In genomic region chr3:99509224-99509623, GRCh38 we compare ENCODE assay signal across 20 cellular contexts.
DNase-seq lines count a peak whose midpoint lies in the region; ATAC-seq and TF ChIP-seq lines count a peak whose summit lies in the region.
"Had no signal": no experiment of that assay in that cellular context is flagged by ENCODE, and none has a peak within 500 bp of the region (broad histone marks: within the 10 kb centered on the region; RNA-seq: fewer than 3 reads in every experiment).

No MANE protein-coding gene starts in this region.

- H3K36me3 ChIP-seq in SJSA1: no peaks in the 10 kb centered on the region
- no peaks in the 10 kb centered on the region for H3K36me3 ChIP-seq in adrenal gland (replicated peaks in 1 of 2)

- ATAC-seq in left ventricle myocardium superior (peak; percentile 27), HG03457 (IDR thresholded peaks at IDR 0.05; ENCODE audit: unreplicated experiment) (no peak), HG03571 (IDR thresholded peaks at IDR 0.05; ENCODE audit: unreplicated experiment) (no peak)
- ATAC-seq: K562, sciatic nerve had no signal

- 69 to 73% (median 71%) methylated on average over 5 of the region's 5 CpGs for WGBS in adrenal gland, 4 donors

- no peak overlapping the region for H3K4me3 ChIP-seq in SJSA1
- no peak overlapping the region for H3K4me3 ChIP-seq in fibroblast of the aortic adventitia (ENCODE audit: low read depth, low read length)
- H3K4me3 ChIP-seq in adrenal gland: no peak overlapping the region
- H3K4me3 ChIP-seq: K562 had no signal

- H3K4me1 ChIP-seq in SJSA1 (replicated peaks) (peaks cover 39% of the 10 kb centered on the region), adrenal gland (replicated peaks in 1 of 2) (no peaks in the 10 kb centered on the region)

- H3K27ac ChIP-seq in SJSA1: peak overlapping the region; percentile 67
- H3K27ac ChIP-seq in adrenal gland: no peak overlapping the region

- TF ChIP-seq CTCF in fibroblast of the aortic adventitia (IDR thresholded peaks at IDR 0.05; ENCODE audit: insufficient read depth, low read length) (no peak), adrenal gland (IDR thresholded peaks at IDR 0.05) (no peak)

- H3K9me3 ChIP-seq in SJSA1 (replicated peaks) (no peaks in the 10 kb centered on the region), adrenal gland (replicated peaks in 1 of 3) (no peaks in the 10 kb centered on the region)

- intact Hi-C loops in left ventricle myocardium superior (cut with micrococcal nuclease): loop anchor here (10.0 kb wide), 1 partner anchor 246 kb away; no protein-coding TSS in a partner anchor
- intact Hi-C loops in cardiac septum (cut with DNase I): loop anchor here (10.0 kb wide), 2 partner anchors 126 to 1684 kb away; partner anchors contain the start of genes COL8A1 and CRYBG3
- intact Hi-C loops in adrenal gland (cut with DNase I): loop anchor here in 1 of 2 donors (10.0 kb wide), 1 partner anchor 176 kb away; no protein-coding TSS in a partner anchor

- no peak for TF ChIP-seq POLR2A in adrenal gland (IDR thresholded peaks at IDR 0.05)

- DNase-seq in left ventricle myocardium superior (no peak), cardiac septum (ENCODE audit: low spot score) (no peak), SJSA1 (ENCODE audit: low read depth in 1 of 2, low spot score in 2 of 2) (peak; percentile 75 to 84), fibroblast of the aortic adventitia (ENCODE audit: low read depth) (peak; percentile 79), NCI-H2196 treated with DMSO at 0.1 percent for 48 hours (lab: John Stamatoyannopoulos, UW; ENCODE audit: unreplicated experiment) (no peak), adrenal gland (no peak)
- DNase-seq: activated CD4-positive, alpha-beta T cell treated with anti-CD3 and anti-CD28 coated beads for 48 hours; activated naive CD8-positive, alpha-beta T cell treated with anti-CD3 and anti-CD28 coated beads, Interleukin-2, amount 10 ng/mL, durations not matched to agents 7 days and 5 days; activated T-cell treated with anti-CD3 and anti-CD28 coated beads for 4 hours; COR-L47; GDM1; NCI-H1105; NCI-H2171; NK-92 treated with Interleukin-12 subunit alpha and Interleukin-12 subunit beta, amount 100 ng/mL, for 24 hours; stimulated activated CD4-positive, alpha-beta T cell treated with anti-CD3 and anti-CD28 coated beads, Interleukin-4, amount 100 ng/mL, for 1 hour; stimulated activated CD8-positive, alpha-beta memory T cell treated with anti-CD3 and anti-CD28 coated beads, Interleukin-4, amount 100 ng/mL, for 48 hours had no signal

- H3K27me3 ChIP-seq in SJSA1 (replicated peaks) (no peaks in the 10 kb centered on the region), adrenal gland (no peaks in the 10 kb centered on the region)

Comparison
In these comparisons a context has a peak if more than half of its experiments do, and no peak if none do; other contexts are left out.
1. DNase-seq: peak in SJSA1 (2 of 2) and fibroblast of the aortic adventitia (single experiment); none in left ventricle myocardium superior (single experiment), cardiac septum (single experiment), NCI-H2196 treated with DMSO at 0.1 percent for 48 hours (single experiment) and adrenal gland (0 of 7).